ENCODE assay signal across 20 cellular contexts in the genomic region with DNA sequence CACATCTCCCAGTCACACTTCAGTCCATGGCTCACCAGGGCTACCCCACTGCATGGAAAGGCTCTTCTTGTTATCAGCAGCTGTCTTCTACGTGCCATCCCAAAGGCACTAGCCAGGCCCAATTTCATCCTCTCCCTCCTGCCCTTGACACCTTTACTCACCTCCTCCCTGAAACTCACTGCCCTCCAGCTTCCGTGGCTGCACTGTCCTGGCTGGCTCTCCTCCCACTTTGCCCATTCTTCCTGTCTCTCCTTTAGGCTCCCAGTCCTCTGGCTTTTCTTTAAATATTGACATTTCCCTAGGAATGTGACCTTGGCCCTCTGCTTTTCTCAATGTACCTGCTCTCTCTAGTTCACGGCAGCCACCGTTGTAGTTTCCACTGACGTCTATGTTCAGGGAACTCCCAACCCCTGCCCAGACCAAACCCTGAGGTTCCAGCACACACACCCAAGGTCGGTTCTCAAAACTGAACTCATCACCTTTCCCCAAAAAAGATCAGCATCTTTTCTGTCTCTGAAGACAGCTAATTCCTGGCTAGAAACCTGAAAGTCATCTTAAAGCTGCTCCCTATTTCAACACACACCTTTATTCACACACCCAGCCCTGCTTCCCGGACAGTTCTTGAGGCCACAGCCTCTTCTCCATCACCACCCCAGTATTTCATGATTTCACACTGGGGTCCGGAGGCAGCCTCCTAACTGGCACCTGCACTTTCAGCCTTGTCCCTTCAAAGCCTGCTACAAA. TPM values are rescaled to one million over a fixed set of nuclear protein-coding genes. Genes with fewer than 3 reads are reported as not detected.
A peak's percentile ranks its signal among the peaks of the same experiment; 100 is the strongest.
DNase-seq lines count a peak whose midpoint lies in the region; ATAC-seq, FAIRE-seq and TF ChIP-seq lines count a peak whose summit lies in the region.
"Had no signal": no experiment of that assay in that cellular context is flagged by ENCODE, and none has a peak within 500 bp of the region (broad histone marks: within the 10 kb centered on the region; RNA-seq: fewer than 3 reads in every experiment).

No MANE protein-coding gene starts in this region.

- H3K36me3 ChIP-seq in H1 (ENCODE audit: control insufficient read depth in 2 of 4, insufficient read depth in 4 of 4, low read length in 3 of 4) (peaks cover 0 to 33% (median under 1%) of the 10 kb centered on the region in 4 experiments; a peak in 5 of 8 replicates), neural progenitor cell (peaks cover 12% of the 10 kb centered on the region)
- H3K36me3 ChIP-seq: cardiac muscle cell had no signal

- no peak overlapping the region for H3K4ac ChIP-seq in H1 (replicated peaks; ENCODE audit: insufficient read length, low read depth, low read length)

- H4K20me1 ChIP-seq in H1 (replicated peaks in 1 of 2; ENCODE audit: control insufficient read depth in 1 of 2, insufficient read depth in 2 of 2, low read length in 2 of 2) (peaks cover 2 to 9% of the 10 kb centered on the region in 2 experiments), neural progenitor cell (ENCODE audit: low read depth) (peaks cover 39% of the 10 kb centered on the region)

- H3K27me3 Mint-ChIP-seq in CD14-positive monocyte (ENCODE audit: low read depth in 3 of 3) (peaks cover 0 to 1% (median 0%) of the 10 kb centered on the region in 3 donors), Calu3 (ENCODE audit: unreplicated experiment) (no peaks in the 10 kb centered on the region), neural progenitor cell (ENCODE audit: insufficient read depth, low read depth) (peaks cover 4% of the 10 kb centered on the region)
- H3K27me3 Mint-ChIP-seq in activated CD4-positive, alpha-beta memory T cell treated with anti-CD3 and anti-CD28 coated beads for 36 hours, result no peaks in the 10 kb centered on the region

- no peaks in the 10 kb centered on the region for H3K23me2 ChIP-seq in H1 (ENCODE audit: low read depth, low read length)

- no peak for TF ChIP-seq EP300 in H1 (IDR thresholded peaks at IDR 0.05; ENCODE audit: borderline replicate concordance in 1 of 2, low read depth in 2 of 2, low read length in 2 of 2)

- no peak overlapping the region for H4K8ac ChIP-seq in H1 (ENCODE audit: extremely low read depth, insufficient read depth, low read length)

- 90% methylated on average over 8 of the region's 8 CpGs; no CpG with 5 or more reads in 1 of the 2 experiments for WGBS in H1 (ENCODE audit: extremely low coverage in 1 of 2, insufficient coverage in 1 of 2, insufficient read length in 1 of 2, insufficient replicate concordance in 2 of 2, low coverage in 1 of 2, low lambda C conversion rate in 2 of 2, missing lambda C conversion rate in 1 of 2), 2 experiments

- no TSS peak for BruUV-seq in Calu3 (replicated peaks; lab: Mats Ljungman, UMichigan)

- H3K79me1 ChIP-seq in H1 (ENCODE audit: low read depth, low read length), result peaks cover 3% of the 10 kb centered on the region; the same call in 1 of the 2 replicates

- H3K9ac ChIP-seq in H1 (replicated peaks in 1 of 4; ENCODE audit: extremely low read depth in 1 of 4, low read depth in 3 of 4, low read length in 3 of 4) (no peak overlapping the region), neural progenitor cell (no peak overlapping the region)
- H3K9ac ChIP-seq: KMS-11 had no signal

- H3K4me2 ChIP-seq in H1 (ENCODE audit: insufficient read depth in 1 of 2, low read depth in 2 of 2, low read length in 2 of 2) (no peak overlapping the region), neural progenitor cell (no peak overlapping the region)
- H3K4me2 ChIP-seq: KMS-11 had no signal

- H2BK20ac ChIP-seq in H1 (ENCODE audit: low read length), result peak overlapping the region; percentile 13; the same call in 1 of the 2 replicates

- H4K5ac ChIP-seq in H1 (ENCODE audit: insufficient read length, low read depth, low read length), result no peak overlapping the region

- H3K56ac ChIP-seq in H1 (replicated peaks; ENCODE audit: insufficient read length, low read depth, low read length), result no peak overlapping the region

- peak overlapping the region; percentile 80 for H2BK5ac ChIP-seq in H1 (ENCODE audit: low read depth, low read length)

- FAIRE-seq in H1 (lab: Jason Lieb, UNC), result no peak
- FAIRE-seq: kidney had no signal

- H4K91ac ChIP-seq in H1 (replicated peaks; ENCODE audit: insufficient read length, low read length), result no peak overlapping the region

- no peak for DNase-seq in CD14-positive monocyte (ENCODE audit: low spot score)
- DNase-seq in Calu3, result no peak
- DNase-seq in H1 (ENCODE audit: low read depth in 1 of 2, low spot score in 2 of 2), result no peak
- no peak for DNase-seq in neural progenitor cell (ENCODE audit: low spot score)
- DNase-seq in coronary artery (ENCODE audit: low spot score), result no peak
- no peak for DNase-seq in activated CD4-positive, alpha-beta memory T cell treated with anti-CD3 and anti-CD28 coated beads for 36 hours
- DNase-seq: activated T-cell treated with anti-CD3 and anti-CD28 coated beads for 4 hours; DMS153; effector CD8-positive, alpha-beta T cell; heart right ventricle; kidney; NCI-H2107; NCI-H526; SHP77 treated with DMSO at 0.1 percent for 48 hours had no signal

- H3K18ac ChIP-seq in H1 (ENCODE audit: extremely low read depth, low read length), result no peak overlapping the region

- H3K36me3 Mint-ChIP-seq in CD14-positive monocyte (peaks cover 58 to 75% of the 10 kb centered on the region in 2 donors), Calu3 (ENCODE audit: insufficient read depth, unreplicated experiment) (peaks cover 10% of the 10 kb centered on the region), neural progenitor cell (peaks cover 11% of the 10 kb centered on the region)
- H3K36me3 Mint-ChIP-seq in activated CD4-positive, alpha-beta memory T cell treated with anti-CD3 and anti-CD28 coated beads for 36 hours, result peaks cover 19% of the 10 kb centered on the region

- H3K4me3 ChIP-seq in H1 (ENCODE audit: extremely low read depth in 1 of 4, insufficient read depth in 2 of 4, low read depth in 3 of 4, low read length in 4 of 4) (no peak overlapping the region), neural progenitor cell (no peak overlapping the region), coronary artery (no peak overlapping the region)
- H3K4me3 ChIP-seq: cardiac muscle cell, heart right ventricle, suprapubic skin had no signal

- H3K9me3 ChIP-seq in H1 (ENCODE audit: insufficient read depth in 2 of 2, low read depth in 1 of 2, low read length in 1 of 2), result no peaks in the 10 kb centered on the region
- no peaks in the 10 kb centered on the region for H3K9me3 ChIP-seq in neural progenitor cell (ENCODE audit: low read depth)
- H3K9me3 ChIP-seq: heart right ventricle, suprapubic skin had no signal

- H2AFZ ChIP-seq in H1 (ENCODE audit: low read length) (no peak overlapping the region), neural progenitor cell (replicated peaks) (no peak overlapping the region)

- H3K4me1 ChIP-seq in H1 (replicated peaks in 1 of 4; ENCODE audit: control insufficient read depth in 3 of 4, insufficient read depth in 4 of 4, low read length in 3 of 4) (peaks cover 0 to 4% (median 0%) of the 10 kb centered on the region in 4 experiments; a peak in 2 of 7 replicates), neural progenitor cell (no peaks in the 10 kb centered on the region)
- H3K4me1 ChIP-seq: suprapubic skin had no signal

- no peaks in the 10 kb centered on the region for H3F3A ChIP-seq in neural progenitor cell (ENCODE audit: low read depth)

- H3K9me3 Mint-ChIP-seq in CD14-positive monocyte (no peaks in the 10 kb centered on the region), Calu3 (ENCODE audit: low read depth, unreplicated experiment) (no peaks in the 10 kb centered on the region), neural progenitor cell (no peaks in the 10 kb centered on the region)
- H3K9me3 Mint-ChIP-seq in activated CD4-positive, alpha-beta memory T cell treated with anti-CD3 and anti-CD28 coated beads for 36 hours, result no peaks in the 10 kb centered on the region
- H3K9me3 Mint-ChIP-seq: mesothelial cell of epicardium; T-helper 1 cell treated with Interleukin-12 subunit alpha and Interleukin-12 subunit beta and Interleukin-4 antibody, amounts not matched to agents 30 μg/mL and 1 μg/mL, for 36 hours had no signal

- H3K4me3 Mint-ChIP-seq in CD14-positive monocyte (no peak overlapping the region), Calu3 (ENCODE audit: low read depth, unreplicated experiment) (no peak overlapping the region), neural progenitor cell (no peak overlapping the region)
- H3K4me3 Mint-ChIP-seq in activated CD4-positive, alpha-beta memory T cell treated with anti-CD3 and anti-CD28 coated beads for 36 hours, result no peak overlapping the region
- H3K4me3 Mint-ChIP-seq: mesothelial cell of epicardium; T-helper 1 cell treated with Interleukin-12 subunit alpha and Interleukin-12 subunit beta and Interleukin-4 antibody, amounts not matched to agents 30 μg/mL and 1 μg/mL, for 36 hours had no signal

- intact Hi-C loops in CD14-positive monocyte (cut with micrococcal nuclease), result no loop called here
- intact Hi-C loops in Calu3 (cut with micrococcal nuclease; ENCODE audit: unreplicated experiment), result no loop called here
- intact Hi-C loops in activated CD4-positive, alpha-beta memory T cell treated with anti-CD3 and anti-CD28 coated beads for 36 hours (cut with micrococcal nuclease), result no loop called here

- H3K27ac Mint-ChIP-seq in CD14-positive monocyte (peak overlapping the region in 4 of 7 donors; percentile 15 to 93 (median 60)), Calu3 (ENCODE audit: unreplicated experiment) (peak overlapping the region; percentile 1), neural progenitor cell (peak overlapping the region; percentile 3)
- no peak overlapping the region for H3K27ac Mint-ChIP-seq in activated CD4-positive, alpha-beta memory T cell treated with anti-CD3 and anti-CD28 coated beads for 36 hours
- H3K27ac Mint-ChIP-seq: mesothelial cell of epicardium; T-helper 1 cell treated with Interleukin-12 subunit alpha and Interleukin-12 subunit beta and Interleukin-4 antibody, amounts not matched to agents 30 μg/mL and 1 μg/mL, for 36 hours had no signal

- H3K79me2 ChIP-seq in H1 (ENCODE audit: control insufficient read depth in 1 of 2, insufficient read depth in 2 of 2, low read length in 2 of 2) (peaks cover 4 to 43% of the 10 kb centered on the region in 2 experiments; a peak in 3 of 4 replicates), neural progenitor cell (ENCODE audit: low read depth) (peaks cover 34% of the 10 kb centered on the region)

- CTCF ChIA-PET in Calu3 (lab: Charles Lee) (no interaction called here), H1 (lab: Charles Lee; ENCODE audit: partially characterized antibody) (interaction anchor here (0.6 to 1.2 kb wide), 4 partner anchors 28 to 62 kb away, joined by 3 to 4 read pairs (median 3); no protein-coding TSS in a partner anchor)
- CTCF ChIA-PET in activated CD4-positive, alpha-beta memory T cell treated with anti-CD3 and anti-CD28 coated beads for 36 hours (lab: Charles Lee), result no interaction called here

- no peak overlapping the region for H2BK120ac ChIP-seq in H1 (replicated peaks; ENCODE audit: low read depth, low read length)

- no peak overlapping the region for H3K23ac ChIP-seq in H1 (ENCODE audit: insufficient read length)

- no peak overlapping the region for H2AK5ac ChIP-seq in H1 (ENCODE audit: low read depth, low read length)

- no peaks in the 10 kb centered on the region for H3K27me3 ChIP-seq in H1 (replicated peaks in 1 of 4; ENCODE audit: control insufficient read depth in 3 of 4, extremely low read depth in 1 of 4, insufficient read depth in 3 of 4, low read length in 3 of 4)
- no peaks in the 10 kb centered on the region for H3K27me3 ChIP-seq in neural progenitor cell
- H3K27me3 ChIP-seq: cardiac muscle cell, heart right ventricle, suprapubic skin had no signal

- ATAC-seq in GM21723 (IDR thresholded peaks at IDR 0.05; ENCODE audit: unreplicated experiment), result no peak

- peaks cover 26% of the 10 kb centered on the region for H3K4me1 Mint-ChIP-seq in CD14-positive monocyte
- peaks cover 23% of the 10 kb centered on the region for H3K4me1 Mint-ChIP-seq in Calu3 (ENCODE audit: low read depth, unreplicated experiment)
- H3K4me1 Mint-ChIP-seq in neural progenitor cell, result peaks cover 8% of the 10 kb centered on the region
- no peaks in the 10 kb centered on the region for H3K4me1 Mint-ChIP-seq in activated CD4-positive, alpha-beta memory T cell treated with anti-CD3 and anti-CD28 coated beads for 36 hours (ENCODE audit: low read depth)
- H3K4me1 Mint-ChIP-seq: mesothelial cell of epicardium had no signal

- TF ChIP-seq CTCF in CD14-positive monocyte (IDR thresholded peaks at IDR 0.05), result no peak
- no peak for TF ChIP-seq CTCF in Calu3 (IDR thresholded peaks at IDR 0.05; ENCODE audit: unreplicated experiment)
- TF ChIP-seq CTCF in H1 (IDR thresholded peaks at IDR 0.05; ENCODE audit: control extremely low read depth in 1 of 3, insufficient read depth in 1 of 3, low read depth in 1 of 3, low read length in 3 of 3), result no peak
- TF ChIP-seq CTCF in neural progenitor cell (IDR thresholded peaks at IDR 0.05), result no peak
- no peak for TF ChIP-seq CTCF in coronary artery (IDR thresholded peaks at IDR 0.05)

- no peak overlapping the region for H3K27ac ChIP-seq in H1 (ENCODE audit: low read depth, low read length)
- no peak overlapping the region for H3K27ac ChIP-seq in neural progenitor cell
- H3K27ac ChIP-seq in coronary artery, result no peak overlapping the region
- H3K27ac ChIP-seq: cardiac muscle cell, KMS-11, suprapubic skin had no signal

- no peak for TF ChIP-seq POLR2A in H1 (IDR thresholded peaks at IDR 0.05; ENCODE audit: control extremely low read depth in 1 of 2, low read depth in 2 of 2, low read length in 2 of 2)

- 0 out of 2 replicates have a peak overlapping the region, but pooled peaks have one; percentile 39 for H2BK12ac ChIP-seq in H1 (ENCODE audit: low read depth, low read length)

- POLR2A ChIA-PET in H1 (lab: Charles Lee; ENCODE audit: partially characterized antibody), result interaction anchor here (0.8 kb wide), 1 partner anchor 12 kb away, joined by 3 read pairs; no protein-coding TSS in a partner anchor
- POLR2A ChIA-PET in activated CD4-positive, alpha-beta memory T cell treated with anti-CD3 and anti-CD28 coated beads for 36 hours (lab: Charles Lee), result no interaction called here

- TF ChIP-seq RAD21 in H1 (IDR thresholded peaks at IDR 0.05 in 1 of 2, conservative IDR thresholded peaks at IDR 0.05 in 1 of 2; ENCODE audit: low read depth in 2 of 2, low read length in 2 of 2), result no peak

- H2BK15ac ChIP-seq in H1 (ENCODE audit: low read length), result no peak overlapping the region

- no peak overlapping the region for H3K14ac ChIP-seq in H1 (ENCODE audit: insufficient read length)

RNA-seq across cellular contexts. Expression of gene WDFY1, which starts 36.7 kb away (rescaled TPM):
- polyA plus RNA-seq in CD14-positive monocyte (10 to 100 TPM; 31.7 to 40.7 TPM), H1 (2011; rRNA removed) (68.4 and 69.3 TPM in 2 replicates)
- total RNA-seq in Calu3 (2022) (37.5 and 43.8 TPM in 2 replicates), neural progenitor cell (ENCODE audit: low replicate concordance) (119 and 177 TPM in 2 replicates)
- 92.9 and 94.7 TPM in 2 replicates for total RNA-seq in H1 (2021; fragmentation: NEBNext Ultra II Directional; extraction: Animal tissue kit (Norgen Biotek cat#: 25700))
- polyA plus RNA-seq in H1 (2011; cell fraction: cytosol; rRNA removed), result 69.3 TPM
- polyA plus RNA-seq in H1 (2011; cell fraction: nucleus; rRNA removed), result 122 TPM
- polyA plus RNA-seq in H1 (2012, experiment 1 of 2), result 53.8 to 78.2 TPM (median 59.0 TPM) in 4 replicates
- 4.4 TPM for polyA plus RNA-seq in H1 (2012, experiment 2 of 2)
- polyA plus RNA-seq in H1 (2013, experiment 1 of 2), result 58.6 TPM
- 59.7 TPM for polyA plus RNA-seq in H1 (2013, experiment 2 of 2)
- polyA minus RNA-seq in H1 (2011; rRNA and poly(A)+ RNA removed), result 410 and 421 TPM in 2 replicates
- 127 TPM for polyA minus RNA-seq in H1 (2011; cell fraction: cytosol; rRNA and poly(A)+ RNA removed)
- 199 TPM for polyA minus RNA-seq in H1 (2011; cell fraction: nucleus; rRNA and poly(A)+ RNA removed)
- 10 to 100 TPM; 48.7 to 50.1 TPM for total RNA-seq in activated CD4-positive, alpha-beta memory T cell treated with anti-CD3 and anti-CD28 coated beads for 36 hours

RNA-seq across cellular contexts. Expression of gene MRPL44, which starts 48.8 kb away (rescaled TPM):
- polyA plus RNA-seq in CD14-positive monocyte (10 to 100 TPM; 25.7 to 28.4 TPM), H1 (2011; rRNA removed) (27.2 and 32.0 TPM in 2 replicates)
- total RNA-seq in Calu3 (2022) (32.7 and 39.5 TPM in 2 replicates), neural progenitor cell (ENCODE audit: low replicate concordance) (56.6 and 70.8 TPM in 2 replicates)
- total RNA-seq in H1 (2021; fragmentation: NEBNext Ultra II Directional; extraction: Animal tissue kit (Norgen Biotek cat#: 25700)), result 50.4 and 53.2 TPM in 2 replicates
- polyA plus RNA-seq in H1 (2011; cell fraction: cytosol; rRNA removed), result 34.3 TPM
- polyA plus RNA-seq in H1 (2011; cell fraction: nucleus; rRNA removed), result 16.9 TPM
- polyA plus RNA-seq in H1 (2012, experiment 1 of 2), result 31.4 to 37.5 TPM (median 35.0 TPM) in 4 replicates
- 30.6 TPM for polyA plus RNA-seq in H1 (2012, experiment 2 of 2)
- 38.8 TPM for polyA plus RNA-seq in H1 (2013, experiment 1 of 2)
- 39.4 TPM for polyA plus RNA-seq in H1 (2013, experiment 2 of 2)
- polyA minus RNA-seq in H1 (2011; rRNA and poly(A)+ RNA removed), result 9.7 and 10.1 TPM in 2 replicates
- 23.1 TPM for polyA minus RNA-seq in H1 (2011; cell fraction: cytosol; rRNA and poly(A)+ RNA removed)
- 12.6 TPM for polyA minus RNA-seq in H1 (2011; cell fraction: nucleus; rRNA and poly(A)+ RNA removed)
- 10 to 100 TPM; 39.4 to 41.6 TPM for total RNA-seq in activated CD4-positive, alpha-beta memory T cell treated with anti-CD3 and anti-CD28 coated beads for 36 hours
